In genomic region chr4:139084425-139085093, GRCh38 we compare ENCODE assay signal across 1 cellular context.
TF ChIP-seq lines count a peak whose summit lies in the region.

No MANE protein-coding gene starts in this region.

TF ChIP-seq in K562, 482 proteins besides CTCF, POLR2A, EP300 and RAD21 (continued from another document and continues in another):
- TF ChIP-seq PRDM10 (IDR thresholded peaks at IDR 0.05; ENCODE audit: partially characterized antibody) (no peak), DMBX1 (CRISPR knock-in tag; IDR thresholded peaks at IDR 0.05; ENCODE audit: borderline replicate concordance) (no peak; the same call in 1 of the 2 replicates), ZNF212 (CRISPR knock-in tag; IDR thresholded peaks at IDR 0.05) (no peak), POU5F1 (IDR thresholded peaks at IDR 0.05; ENCODE audit: borderline replicate concordance, low read depth, low read length, partially characterized antibody) (no peak), SMARCA5 (IDR thresholded peaks at IDR 0.05) (no peak), NCOR1 (IDR thresholded peaks at IDR 0.05) (no peak), ELF2 (CRISPR knock-in tag; IDR thresholded peaks at IDR 0.05) (peak; percentile 57; the same call in 1 of the 2 replicates), KDM4B (IDR thresholded peaks at IDR 0.05; ENCODE audit: borderline replicate concordance in 2 of 2, low read depth in 1 of 2) (no peak), NR3C1 (CRISPR knock-in tag; IDR thresholded peaks at IDR 0.05) (no peak), ZNF77 (CRISPR knock-in tag; IDR thresholded peaks at IDR 0.05) (no peak), ZNF384 (IDR thresholded peaks at IDR 0.05; ENCODE audit: low read depth, low read length) (no peak), SIX5 (IDR thresholded peaks at IDR 0.05; ENCODE audit: borderline replicate concordance in 1 of 2, insufficient read depth in 1 of 2, low read depth in 1 of 2, low read length in 2 of 2) (no peak), ZFP36 (IDR thresholded peaks at IDR 0.05; ENCODE audit: low read depth, low read length, partially characterized antibody) (no peak), TBL1XR1 (IDR thresholded peaks at IDR 0.05; ENCODE audit: low read length in 2 of 2) (0 out of 4 replicates have a peak, but pooled peaks of 1 of the 2 experiments have one; percentile 39), TEAD4 (IDR thresholded peaks at IDR 0.05; ENCODE audit: low read length) (no peak), TEAD4 (CRISPR knock-in tag; IDR thresholded peaks at IDR 0.05; ENCODE audit: borderline replicate concordance) (no peak), MLX (CRISPR knock-in tag; conservative IDR thresholded peaks at IDR 0.05) (no peak), MCM3 (IDR thresholded peaks at IDR 0.05) (no peak), JUN (IDR thresholded peaks at IDR 0.05; ENCODE audit: borderline replicate concordance, low read depth, low read length) (0 out of 2 replicates have a peak, but pooled peaks have one; percentile 2), JUN (CRISPR knock-in tag; IDR thresholded peaks at IDR 0.05; ENCODE audit: borderline replicate concordance) (no peak), IRF2 (CRISPR knock-in tag; IDR thresholded peaks at IDR 0.05) (no peak), ZNF431 (CRISPR knock-in tag; IDR thresholded peaks at IDR 0.05) (no peak), HMG20A (CRISPR knock-in tag; conservative IDR thresholded peaks at IDR 0.05) (no peak), ZC3H11A (IDR thresholded peaks at IDR 0.05; ENCODE audit: low read depth, low read length) (no peak), PATZ1 (CRISPR knock-in tag; IDR thresholded peaks at IDR 0.05; ENCODE audit: borderline replicate concordance) (no peak), ZNF324 (CRISPR knock-in tag; IDR thresholded peaks at IDR 0.05) (no peak), ZSCAN32 (CRISPR knock-in tag; IDR thresholded peaks at IDR 0.05) (no peak), ZNF239 (CRISPR knock-in tag; IDR thresholded peaks at IDR 0.05) (no peak), PTBP1 (IDR thresholded peaks at IDR 0.05; ENCODE audit: low read depth, low read length) (no peak), PYGO2 (tag; IDR thresholded peaks at IDR 0.05) (no peak), SLC30A9 (CRISPR knock-in tag; IDR thresholded peaks at IDR 0.05) (no peak), MEF2A (IDR thresholded peaks at IDR 0.05; ENCODE audit: control insufficient read depth, low read depth, low read length) (no peak), KLF1 (tag; IDR thresholded peaks at IDR 0.05) (no peak), KDM2B (CRISPR knock-in tag; IDR thresholded peaks at IDR 0.05) (no peak)
- TF ChIP-seq, protein P1, sequence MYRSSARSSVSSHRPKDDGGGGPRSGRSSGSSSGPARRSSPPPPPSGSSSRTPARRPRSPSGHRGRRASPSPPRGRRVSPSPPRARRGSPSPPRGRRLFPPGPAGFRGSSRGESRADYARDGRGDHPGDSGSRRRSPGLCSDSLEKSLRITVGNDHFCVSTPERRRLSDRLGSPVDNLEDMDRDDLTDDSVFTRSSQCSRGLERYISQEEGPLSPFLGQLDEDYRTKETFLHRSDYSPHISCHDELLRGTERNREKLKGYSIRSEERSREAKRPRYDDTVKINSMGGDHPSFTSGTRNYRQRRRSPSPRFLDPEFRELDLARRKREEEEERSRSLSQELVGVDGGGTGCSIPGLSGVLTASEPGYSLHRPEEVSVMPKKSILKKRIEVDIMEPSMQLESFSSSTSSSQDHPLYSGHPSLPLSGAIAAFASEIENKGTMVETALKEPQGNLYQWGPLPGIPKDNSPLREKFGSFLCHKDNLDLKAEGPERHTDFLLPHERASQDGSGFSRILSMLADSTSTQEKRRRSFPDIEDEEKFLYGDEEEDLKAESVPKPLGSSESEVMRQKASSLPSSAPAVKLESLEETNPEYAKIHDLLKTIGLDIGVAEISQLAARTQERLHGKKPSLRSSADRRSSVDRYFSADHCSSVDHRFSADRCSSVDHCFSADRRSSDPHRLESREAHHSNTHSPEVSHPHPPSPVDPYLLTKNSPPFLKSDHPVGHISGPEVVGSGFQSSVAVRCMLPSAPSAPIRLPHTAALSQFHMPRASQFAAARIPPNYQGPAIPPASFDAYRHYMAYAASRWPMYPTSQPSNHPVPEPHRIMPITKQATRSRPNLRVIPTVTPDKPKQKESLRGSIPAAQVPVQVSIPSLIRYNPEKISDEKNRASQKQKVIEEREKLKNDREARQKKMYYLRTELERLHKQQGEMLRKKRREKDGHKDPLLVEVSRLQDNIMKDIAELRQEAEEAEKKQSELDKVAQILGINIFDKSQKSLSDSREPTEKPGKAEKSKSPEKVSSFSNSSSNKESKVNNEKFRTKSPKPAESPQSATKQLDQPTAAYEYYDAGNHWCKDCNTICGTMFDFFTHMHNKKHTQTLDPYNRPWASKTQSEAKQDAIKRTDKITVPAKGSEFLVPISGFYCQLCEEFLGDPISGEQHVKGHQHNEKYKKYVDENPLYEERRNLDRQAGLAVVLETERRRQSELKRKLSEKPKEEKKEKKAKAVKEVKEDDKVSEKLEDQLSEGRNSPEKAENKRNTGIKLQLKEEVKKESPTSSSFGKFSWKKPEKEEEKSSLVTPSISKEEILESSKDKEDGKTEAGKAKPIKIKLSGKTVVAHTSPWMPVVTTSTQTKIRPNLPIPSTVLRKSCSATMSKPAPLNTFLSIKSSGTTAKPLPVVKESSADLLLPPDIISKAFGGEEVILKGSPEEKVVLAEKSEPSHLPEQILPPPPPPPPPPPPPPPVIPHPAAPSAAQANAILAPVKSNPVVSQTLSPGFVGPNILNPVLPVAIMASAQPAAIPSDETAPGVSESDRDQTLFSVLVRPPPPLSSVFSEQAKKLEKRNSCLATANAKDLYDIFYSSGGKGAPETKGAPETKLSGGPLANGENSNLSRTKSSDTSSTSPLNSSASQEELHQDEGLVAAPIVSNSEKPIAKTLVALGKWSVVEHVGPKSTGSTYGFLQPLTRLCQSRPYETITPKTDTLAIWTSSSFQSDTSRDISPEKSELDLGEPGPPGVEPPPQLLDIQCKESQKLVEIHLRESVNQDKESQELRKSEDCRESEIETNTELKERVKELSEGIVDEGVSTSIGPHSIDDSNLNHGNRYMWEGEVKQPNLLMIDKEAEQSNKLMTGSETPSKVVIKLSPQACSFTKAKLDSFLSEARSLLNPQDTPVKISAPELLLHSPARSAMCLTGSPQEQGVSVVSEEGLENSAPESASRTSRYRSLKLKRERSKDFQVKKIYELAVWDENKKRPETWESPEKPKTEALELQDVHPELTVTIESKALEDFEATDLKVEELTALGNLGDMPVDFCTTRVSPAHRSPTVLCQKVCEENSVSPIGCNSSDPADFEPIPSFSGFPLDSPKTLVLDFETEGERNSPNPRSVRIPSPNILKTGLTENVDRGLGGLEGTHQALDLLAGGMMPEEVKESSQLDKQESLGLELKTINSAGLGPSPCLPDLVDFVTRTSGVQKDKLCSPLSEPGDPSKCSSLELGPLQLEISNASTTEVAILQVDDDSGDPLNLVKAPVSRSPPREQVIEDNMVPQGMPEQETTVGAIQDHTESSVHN (IDR thresholded peaks at IDR 0.05; ENCODE audit: borderline replicate concordance in 1 of 2, low read depth in 1 of 2): no peak
- TF ChIP-seq, protein P2, sequence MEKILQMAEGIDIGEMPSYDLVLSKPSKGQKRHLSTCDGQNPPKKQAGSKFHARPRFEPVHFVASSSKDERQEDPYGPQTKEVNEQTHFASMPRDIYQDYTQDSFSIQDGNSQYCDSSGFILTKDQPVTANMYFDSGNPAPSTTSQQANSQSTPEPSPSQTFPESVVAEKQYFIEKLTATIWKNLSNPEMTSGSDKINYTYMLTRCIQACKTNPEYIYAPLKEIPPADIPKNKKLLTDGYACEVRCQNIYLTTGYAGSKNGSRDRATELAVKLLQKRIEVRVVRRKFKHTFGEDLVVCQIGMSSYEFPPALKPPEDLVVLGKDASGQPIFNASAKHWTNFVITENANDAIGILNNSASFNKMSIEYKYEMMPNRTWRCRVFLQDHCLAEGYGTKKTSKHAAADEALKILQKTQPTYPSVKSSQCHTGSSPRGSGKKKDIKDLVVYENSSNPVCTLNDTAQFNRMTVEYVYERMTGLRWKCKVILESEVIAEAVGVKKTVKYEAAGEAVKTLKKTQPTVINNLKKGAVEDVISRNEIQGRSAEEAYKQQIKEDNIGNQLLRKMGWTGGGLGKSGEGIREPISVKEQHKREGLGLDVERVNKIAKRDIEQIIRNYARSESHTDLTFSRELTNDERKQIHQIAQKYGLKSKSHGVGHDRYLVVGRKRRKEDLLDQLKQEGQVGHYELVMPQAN (IDR thresholded peaks at IDR 0.05; ENCODE audit: borderline replicate concordance): no peak
- TF ChIP-seq, protein P3, sequence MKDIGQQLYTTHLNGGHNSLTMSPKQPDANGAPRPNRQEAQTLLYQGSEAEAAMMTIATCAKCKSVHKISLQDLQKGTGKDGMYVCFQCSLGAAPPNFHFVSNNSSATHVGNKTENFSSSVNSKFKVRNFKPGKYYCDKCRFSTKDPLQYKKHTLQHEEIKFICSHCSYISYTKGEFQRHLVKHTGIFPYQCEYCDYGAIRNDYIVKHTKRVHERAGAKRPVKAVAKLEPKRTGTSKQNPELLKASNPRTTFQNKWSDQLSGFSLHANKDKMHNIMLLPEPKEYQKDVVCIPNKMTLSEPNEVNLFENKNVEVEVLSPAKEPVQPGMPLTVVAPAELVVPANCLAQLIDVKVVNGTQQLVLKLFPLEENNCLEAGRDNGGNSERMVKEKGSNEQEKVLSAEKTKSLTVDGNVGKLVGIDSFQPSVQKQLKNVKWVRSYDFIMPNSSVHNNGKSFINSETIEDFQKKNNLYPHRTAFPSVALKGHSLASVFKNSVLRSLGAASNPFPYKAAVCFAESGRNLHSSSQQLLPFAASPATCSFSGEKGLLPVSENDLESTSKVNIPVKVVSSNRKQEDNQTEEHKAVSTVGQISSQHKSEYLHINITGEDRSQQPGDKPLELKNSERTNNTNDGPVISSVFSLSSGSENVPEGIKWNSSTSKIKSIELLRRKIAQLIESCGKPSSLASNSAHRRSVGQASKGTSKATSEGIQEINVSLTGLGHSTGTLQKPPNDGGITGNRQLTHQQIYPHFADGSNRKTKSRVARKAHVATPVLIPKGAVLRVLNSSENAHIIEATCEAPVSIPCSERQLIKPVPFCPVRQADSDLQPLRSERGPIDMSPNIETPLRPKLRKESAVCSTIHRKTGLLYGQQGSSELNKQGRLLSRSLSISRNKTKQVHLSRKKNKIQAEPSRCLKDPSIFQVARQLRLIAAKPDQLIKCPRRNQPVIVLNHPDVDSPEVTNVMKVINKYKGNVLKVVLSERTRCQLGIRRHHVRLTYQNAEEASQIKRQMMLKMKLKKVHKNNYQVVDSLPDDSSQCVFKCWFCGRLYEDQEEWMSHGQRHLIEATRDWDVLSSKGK (CRISPR knock-in tag; IDR thresholded peaks at IDR 0.05): no peak
- TF ChIP-seq, protein P4, sequence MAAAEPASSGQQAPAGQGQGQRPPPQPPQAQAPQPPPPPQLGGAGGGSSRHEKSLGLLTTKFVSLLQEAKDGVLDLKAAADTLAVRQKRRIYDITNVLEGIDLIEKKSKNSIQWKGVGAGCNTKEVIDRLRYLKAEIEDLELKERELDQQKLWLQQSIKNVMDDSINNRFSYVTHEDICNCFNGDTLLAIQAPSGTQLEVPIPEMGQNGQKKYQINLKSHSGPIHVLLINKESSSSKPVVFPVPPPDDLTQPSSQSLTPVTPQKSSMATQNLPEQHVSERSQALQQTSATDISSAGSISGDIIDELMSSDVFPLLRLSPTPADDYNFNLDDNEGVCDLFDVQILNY (CRISPR knock-in tag; IDR thresholded peaks at IDR 0.05): 0 out of 2 replicates have a peak, but pooled peaks have one; percentile 11
- TF ChIP-seq, protein P5, sequence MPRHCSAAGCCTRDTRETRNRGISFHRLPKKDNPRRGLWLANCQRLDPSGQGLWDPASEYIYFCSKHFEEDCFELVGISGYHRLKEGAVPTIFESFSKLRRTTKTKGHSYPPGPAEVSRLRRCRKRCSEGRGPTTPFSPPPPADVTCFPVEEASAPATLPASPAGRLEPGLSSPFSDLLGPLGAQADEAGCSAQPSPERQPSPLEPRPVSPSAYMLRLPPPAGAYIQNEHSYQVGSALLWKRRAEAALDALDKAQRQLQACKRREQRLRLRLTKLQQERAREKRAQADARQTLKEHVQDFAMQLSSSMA (CRISPR knock-in tag; IDR thresholded peaks at IDR 0.05): no peak
